In the genomic region with DNA sequence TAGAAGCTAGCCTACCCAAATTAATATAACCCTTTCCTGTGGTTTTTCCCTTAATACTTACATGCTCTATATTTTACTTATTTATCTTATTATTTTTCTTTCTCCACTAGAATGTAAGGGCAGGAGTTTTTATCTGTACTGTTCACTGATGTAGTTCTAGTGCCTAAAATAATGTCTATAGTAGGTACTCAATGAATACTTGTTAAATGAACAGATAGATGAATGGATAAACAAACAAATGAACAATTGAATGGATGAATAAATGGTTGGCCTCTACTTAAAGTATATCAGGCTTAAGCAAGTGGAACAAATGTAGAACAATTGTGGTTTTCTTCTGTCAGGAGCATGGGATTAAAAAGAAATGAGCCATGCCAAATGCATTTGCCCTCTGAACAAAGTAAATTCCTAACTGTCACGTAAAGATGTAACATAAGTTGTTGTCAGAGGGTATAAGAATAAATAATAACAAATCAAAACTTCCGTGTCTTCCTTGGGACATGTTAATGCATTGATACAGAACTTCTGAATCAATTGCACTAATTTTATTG, we compare ENCODE assay signal across 1 cellular context.
TF ChIP-seq lines count a peak whose summit lies in the region.

No MANE protein-coding gene starts in this region.

TF ChIP-seq in HEK293, 187 proteins besides CTCF, POLR2A, EP300 and RAD21 (continued from another document):
- TF ChIP-seq, protein P1, sequence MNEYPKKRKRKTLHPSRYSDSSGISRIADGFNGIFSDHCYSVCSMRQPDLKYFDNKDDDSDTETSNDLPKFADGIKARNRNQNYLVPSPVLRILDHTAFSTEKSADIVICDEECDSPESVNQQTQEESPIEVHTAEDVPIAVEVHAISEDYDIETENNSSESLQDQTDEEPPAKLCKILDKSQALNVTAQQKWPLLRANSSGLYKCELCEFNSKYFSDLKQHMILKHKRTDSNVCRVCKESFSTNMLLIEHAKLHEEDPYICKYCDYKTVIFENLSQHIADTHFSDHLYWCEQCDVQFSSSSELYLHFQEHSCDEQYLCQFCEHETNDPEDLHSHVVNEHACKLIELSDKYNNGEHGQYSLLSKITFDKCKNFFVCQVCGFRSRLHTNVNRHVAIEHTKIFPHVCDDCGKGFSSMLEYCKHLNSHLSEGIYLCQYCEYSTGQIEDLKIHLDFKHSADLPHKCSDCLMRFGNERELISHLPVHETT (tag by site-specific recombination; IDR thresholded peaks at IDR 0.05): peak; percentile 92
- TF ChIP-seq, protein P2, sequence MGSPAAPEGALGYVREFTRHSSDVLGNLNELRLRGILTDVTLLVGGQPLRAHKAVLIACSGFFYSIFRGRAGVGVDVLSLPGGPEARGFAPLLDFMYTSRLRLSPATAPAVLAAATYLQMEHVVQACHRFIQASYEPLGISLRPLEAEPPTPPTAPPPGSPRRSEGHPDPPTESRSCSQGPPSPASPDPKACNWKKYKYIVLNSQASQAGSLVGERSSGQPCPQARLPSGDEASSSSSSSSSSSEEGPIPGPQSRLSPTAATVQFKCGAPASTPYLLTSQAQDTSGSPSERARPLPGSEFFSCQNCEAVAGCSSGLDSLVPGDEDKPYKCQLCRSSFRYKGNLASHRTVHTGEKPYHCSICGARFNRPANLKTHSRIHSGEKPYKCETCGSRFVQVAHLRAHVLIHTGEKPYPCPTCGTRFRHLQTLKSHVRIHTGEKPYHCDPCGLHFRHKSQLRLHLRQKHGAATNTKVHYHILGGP (tag by site-specific recombination; IDR thresholded peaks at IDR 0.05): peak; percentile 45; the same call in 1 of the 2 replicates
- TF ChIP-seq ZBTB21 (tag by site-specific recombination; IDR thresholded peaks at IDR 0.05): 0 out of 2 replicates have a peak, but pooled peaks have one; percentile 9
